In the genomic region with DNA sequence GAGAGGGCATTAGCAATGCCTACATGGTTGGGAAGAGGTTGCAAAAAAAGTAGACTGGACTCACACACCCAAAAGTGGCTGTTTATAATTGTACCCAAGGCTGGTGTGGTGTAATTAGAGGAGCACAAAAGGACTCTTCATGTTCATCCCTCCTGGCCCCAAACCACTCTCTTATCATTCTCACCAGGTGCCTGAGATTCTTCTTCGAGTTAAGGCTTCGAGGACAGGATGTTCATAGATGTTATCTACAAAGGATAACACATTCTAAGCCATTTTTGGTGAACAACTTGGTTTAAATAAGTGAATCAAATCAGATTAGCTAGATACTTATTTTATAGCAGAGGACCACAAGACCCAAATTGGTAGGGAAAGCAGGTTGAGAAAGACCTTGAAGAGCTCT, we compare ENCODE assay signal across 16 cellular contexts.
"Had no signal": no experiment of that assay in that cellular context is flagged by ENCODE, and none has a peak within 500 bp of the region (broad histone marks: within the 10 kb centered on the region; RNA-seq: fewer than 3 reads in every experiment).

No MANE protein-coding gene starts in this region.

- DNase-seq: activated T-cell treated with anti-CD3 and anti-CD28 coated beads for 4 hours; amygdala; cortex of kidney; effector CD8-positive, alpha-beta T cell; foreskin fibroblast; hippocampal formation; kidney; left ventricle myocardium inferior; mucosa of descending colon; stimulated activated CD4-positive, alpha-beta T cell treated with anti-CD3 and anti-CD28 coated beads, Interleukin-12 subunit alpha, Interleukin-12 subunit beta, amount 100 ng/mL, for 4 hours; stimulated activated CD4-positive, alpha-beta T cell treated with anti-CD3 and anti-CD28 coated beads, Interleukin-2, amount 100 ng/mL, for 24 hours; upper lobe of right lung; WERI-Rb-1 had no signal

- ATAC-seq: mucosa of descending colon; natural killer cell treated with Interleukin-12 subunit alpha and Interleukin-12 subunit beta and Interleukin-15 and Interleukin-18, amount 100 ng/mL, for 72 hours; upper lobe of right lung had no signal

- FAIRE-seq: kidney had no signal

- H3K4me3 Mint-ChIP-seq: activated naive CD4-positive, alpha-beta T cell treated with anti-CD3 and anti-CD28 coated beads, Interleukin-2, amount 50 U/mL, for 24 hours; brain; natural killer cell treated with Interleukin-12 subunit alpha and Interleukin-12 subunit beta and Interleukin-15 and Interleukin-18, amount 100 ng/mL, for 72 hours had no signal

- H3K9me3 Mint-ChIP-seq: activated naive CD4-positive, alpha-beta T cell treated with anti-CD3 and anti-CD28 coated beads, Interleukin-2, amount 50 U/mL, for 24 hours; brain; natural killer cell treated with Interleukin-12 subunit alpha and Interleukin-12 subunit beta and Interleukin-15 and Interleukin-18, amount 100 ng/mL, for 72 hours had no signal

- H3K36me3 Mint-ChIP-seq: activated naive CD4-positive, alpha-beta T cell treated with anti-CD3 and anti-CD28 coated beads, Interleukin-2, amount 50 U/mL, for 24 hours; brain had no signal

- H3K27ac Mint-ChIP-seq: activated naive CD4-positive, alpha-beta T cell treated with anti-CD3 and anti-CD28 coated beads, Interleukin-2, amount 50 U/mL, for 24 hours; brain; natural killer cell treated with Interleukin-12 subunit alpha and Interleukin-12 subunit beta and Interleukin-15 and Interleukin-18, amount 100 ng/mL, for 72 hours had no signal
